15 cellular contexts compared by ENCODE assay signal in the genomic region with DNA sequence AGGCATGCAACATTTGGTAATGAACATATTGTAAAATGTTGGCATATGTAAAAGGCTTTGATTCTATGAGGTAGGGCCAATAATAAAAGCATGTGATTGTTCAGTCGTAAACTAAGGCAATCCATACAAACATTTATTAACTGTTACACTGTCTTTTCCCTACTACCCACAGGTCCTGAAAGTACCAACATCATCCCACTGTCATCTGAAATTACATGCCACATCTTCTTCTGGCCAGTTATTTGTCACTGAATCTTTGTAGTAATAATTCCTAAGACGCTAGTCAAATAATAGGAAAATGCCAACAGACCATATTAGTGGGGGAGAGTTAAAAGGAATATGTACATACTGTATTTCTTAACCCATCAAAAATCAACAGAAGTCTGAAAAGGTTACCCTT. TPM values are rescaled to one million over a fixed set of nuclear protein-coding genes. Genes with fewer than 3 reads are reported as not detected.
DNase-seq lines count a peak whose midpoint lies in the region; TF ChIP-seq lines count a peak whose summit lies in the region.
"Had no signal": no experiment of that assay in that cellular context is flagged by ENCODE, and none has a peak within 500 bp of the region (broad histone marks: within the 10 kb centered on the region; RNA-seq: fewer than 3 reads in every experiment).

No MANE protein-coding gene starts in this region.

- no CpG with 5 or more reads among the region's 2 CpGs for WGBS in H9 (ENCODE audit: extremely low coverage, insufficient read length, low lambda C conversion rate)
- no CpG with 5 or more reads among the region's 2 CpGs for WGBS in neuronal stem cell (ENCODE audit: extremely low coverage in 2 of 2, insufficient read length in 2 of 2, insufficient replicate concordance in 1 of 2), 2 donors

- peak overlapping the region; percentile 35 for H3K4me2 ChIP-seq in H9 (ENCODE audit: insufficient read depth, insufficient read length, low read length)
- H3K4me2 ChIP-seq in neuronal stem cell (ENCODE audit: insufficient read depth, low read length, poor library complexity, severe bottlenecking): peak overlapping the region; percentile 37

- no peaks in the 10 kb centered on the region for H3K23me2 ChIP-seq in H9 (ENCODE audit: insufficient read length, low read depth, low read length, poor library complexity, severe bottlenecking)

- no peaks in the 10 kb centered on the region for H3K79me1 ChIP-seq in H9 (ENCODE audit: insufficient read depth, low read depth, low read length, poor library complexity, severe bottlenecking)
- H3K79me1 ChIP-seq in neuronal stem cell (ENCODE audit: low read depth, low read length): no peaks in the 10 kb centered on the region

- H2BK12ac ChIP-seq in H9 (ENCODE audit: insufficient read length, low read depth, low read length): no peak overlapping the region
- no peak overlapping the region for H2BK12ac ChIP-seq in neuronal stem cell (ENCODE audit: low read length)

- H2AK5ac ChIP-seq in H9 (ENCODE audit: insufficient read length, low read length) (no peak overlapping the region), neuronal stem cell (ENCODE audit: low read depth, low read length) (no peak overlapping the region)

- DNase-seq in H9 (no peak), neuronal stem cell (ENCODE audit: low spot score) (no peak), T-helper 9 cell (no peak), NCI-H2107 (lab: John Stamatoyannopoulos, UW) (no peak), NCI-H2029 (lab: John Stamatoyannopoulos, UW) (no peak), Ammon's horn (ENCODE audit: low spot score) (no peak)
- DNase-seq: AML-193; CD4-positive, CD25-positive, alpha-beta regulatory T cell; KG1; NCI-H1092 treated with DMSO at 0.1 percent for 48 hours; NCI-H1694 had no signal

- peak overlapping the region; percentile 50 for H3K27ac ChIP-seq in H9 (ENCODE audit: insufficient read length, low read depth, low read length)
- H3K27ac ChIP-seq in angular gyrus (ENCODE audit: low read depth, low read length): peak overlapping the region; percentile 74
- H3K27ac ChIP-seq in iPS-18a (ENCODE audit: low read length): peak overlapping the region; percentile 75
- peak overlapping the region; percentile 8 for H3K27ac ChIP-seq in neuronal stem cell (replicated peaks; ENCODE audit: low read length)

- H4K20me1 ChIP-seq in H9 (ENCODE audit: control insufficient read depth, insufficient read depth, insufficient read length): no peaks in the 10 kb centered on the region

- no peaks in the 10 kb centered on the region for H3K27me3 Mint-ChIP-seq in H9 (ENCODE audit: low read depth)
- H3K27me3 Mint-ChIP-seq: CD4-positive, CD25-positive, alpha-beta regulatory T cell had no signal

- H4K8ac ChIP-seq in H9 (replicated peaks; ENCODE audit: insufficient read length, low read depth, low read length) (no peak overlapping the region), neuronal stem cell (ENCODE audit: low read depth, low read length) (no peak overlapping the region)

- H3K9me3 ChIP-seq in H9 (ENCODE audit: control insufficient read depth, low read depth, low read length): no peaks in the 10 kb centered on the region
- H3K9me3 ChIP-seq in iPS-18a (ENCODE audit: control insufficient read depth, low read depth, low read length): no peaks in the 10 kb centered on the region
- no peaks in the 10 kb centered on the region for H3K9me3 ChIP-seq in neuronal stem cell (replicated peaks in 1 of 2; ENCODE audit: control insufficient read depth in 2 of 2, insufficient read depth in 1 of 2, low read depth in 1 of 2, low read length in 2 of 2)
- H3K9me3 ChIP-seq: HAP-1 had no signal

- H3K9ac ChIP-seq in H9 (ENCODE audit: extremely low read depth, insufficient read length, low read length) (no peak overlapping the region), iPS-18a (ENCODE audit: low read length) (peak overlapping the region; percentile 55), neuronal stem cell (ENCODE audit: low read depth, low read length, poor library complexity) (no peak overlapping the region)

- H3K56ac ChIP-seq in H9 (ENCODE audit: insufficient read length, low read depth, low read length): no peak overlapping the region

- H3K14ac ChIP-seq in H9 (ENCODE audit: insufficient read depth, low read length) (peak overlapping the region; percentile 55; the same call in 1 of the 2 replicates), neuronal stem cell (ENCODE audit: low read length) (no peak overlapping the region)

- peaks cover 43 to 55% of the 10 kb centered on the region in 2 experiments for H3K4me1 Mint-ChIP-seq in H9

- H4K5ac ChIP-seq in H9 (ENCODE audit: insufficient read length, low read depth, low read length): no peak overlapping the region

- peak overlapping the region; percentile 62 for H3T11ph ChIP-seq in H9 (ENCODE audit: low read length)

- H3K27me3 ChIP-seq in H9 (ENCODE audit: insufficient read depth, low read length): no peaks in the 10 kb centered on the region
- no peaks in the 10 kb centered on the region for H3K27me3 ChIP-seq in iPS-18a (ENCODE audit: control insufficient read depth, insufficient read depth, low read length)
- H3K27me3 ChIP-seq in neuronal stem cell (ENCODE audit: control insufficient read depth in 3 of 3, insufficient read depth in 3 of 3, low read depth in 1 of 3, low read length in 3 of 3): no peaks in the 10 kb centered on the region

- no peak overlapping the region for H3K4ac ChIP-seq in H9 (ENCODE audit: low read depth, low read length)
- H3K4ac ChIP-seq in neuronal stem cell (ENCODE audit: low read length): no peak overlapping the region

- H2BK20ac ChIP-seq in H9 (ENCODE audit: low read depth, low read length, poor library complexity, severe bottlenecking): no peak overlapping the region

- H3K23ac ChIP-seq in H9 (ENCODE audit: insufficient read length, low read depth, low read length): no peak overlapping the region
- no peak overlapping the region for H3K23ac ChIP-seq in neuronal stem cell (ENCODE audit: low read depth, low read length, poor library complexity)

- no peak overlapping the region for H2BK120ac ChIP-seq in H9 (ENCODE audit: low read depth, low read length, poor library complexity, severe bottlenecking)
- no peak overlapping the region for H2BK120ac ChIP-seq in neuronal stem cell (ENCODE audit: low read depth, low read length)

- peak overlapping the region; percentile 41 for H3K4me3 ChIP-seq in iPS-18a (ENCODE audit: low read length)
- peak overlapping the region in 1 of 2 donors; percentile 33 for H3K4me3 ChIP-seq in neuronal stem cell (ENCODE audit: low read length in 2 of 2)
- H3K4me3 ChIP-seq: GM12878, HAP-1 had no signal

- no peak overlapping the region for H2AFZ ChIP-seq in H9 (ENCODE audit: low read length)
- H2AFZ ChIP-seq in neuronal stem cell (ENCODE audit: low read length): peak overlapping the region; percentile 33

- H3K18ac ChIP-seq in H9 (ENCODE audit: insufficient read length, low read depth, low read length) (no peak overlapping the region), neuronal stem cell (ENCODE audit: low read length) (no peak overlapping the region)

- peak overlapping the region; percentile 56 to 99 (median 84); a peak in 4 of 7 replicates for H3K27ac Mint-ChIP-seq in H9
- H3K27ac Mint-ChIP-seq: CD4-positive, CD25-positive, alpha-beta regulatory T cell had no signal

- H3K36me3 Mint-ChIP-seq in H9 (ENCODE audit: insufficient read depth in 1 of 3, low read depth in 3 of 3): no peaks in the 10 kb centered on the region
- H3K36me3 Mint-ChIP-seq: CD4-positive, CD25-positive, alpha-beta regulatory T cell had no signal

- no peak for TF ChIP-seq CTCF in H9 (conservative IDR thresholded peaks at IDR 0.05)

- H3K4me1 ChIP-seq in H9 (ENCODE audit: insufficient read depth, low read length) (no peaks in the 10 kb centered on the region; the same call in 1 of the 2 replicates), iPS-18a (ENCODE audit: control insufficient read depth, low read depth, low read length) (peaks cover 39% of the 10 kb centered on the region), neuronal stem cell (ENCODE audit: control insufficient read depth in 2 of 2, insufficient read depth in 1 of 2, low read depth in 1 of 2, low read length in 2 of 2) (peaks cover 5 to 35% of the 10 kb centered on the region in 2 donors)

- H2BK15ac ChIP-seq in H9 (ENCODE audit: low read depth, low read length) (no peak overlapping the region), neuronal stem cell (ENCODE audit: low read length) (no peak overlapping the region)

- no peak overlapping the region for H4K91ac ChIP-seq in H9 (ENCODE audit: insufficient read length, low read depth, low read length)
- no peak overlapping the region for H4K91ac ChIP-seq in neuronal stem cell (ENCODE audit: low read depth, low read length, poor library complexity)

- H3K4me3 Mint-ChIP-seq in H9: peak overlapping the region in 1 of 2 experiments; percentile 68; a peak in 1 of 5 replicates
- H3K4me3 Mint-ChIP-seq: CD4-positive, CD25-positive, alpha-beta regulatory T cell had no signal

- H2BK5ac ChIP-seq in H9 (ENCODE audit: insufficient read length, low read length) (no peak overlapping the region), neuronal stem cell (ENCODE audit: low read length) (no peak overlapping the region)

- no peaks in the 10 kb centered on the region for H3K9me3 Mint-ChIP-seq in H9
- H3K9me3 Mint-ChIP-seq: CD4-positive, CD25-positive, alpha-beta regulatory T cell had no signal

- H3K36me3 ChIP-seq in iPS-18a (ENCODE audit: control insufficient read depth, low read depth, low read length) (no peaks in the 10 kb centered on the region), neuronal stem cell (replicated peaks in 1 of 2; ENCODE audit: control insufficient read depth in 2 of 2, insufficient read depth in 2 of 2, low read length in 2 of 2) (no peaks in the 10 kb centered on the region)
- H3K36me3 ChIP-seq: HAP-1 had no signal

- H3K79me2 ChIP-seq in H9 (ENCODE audit: insufficient read depth, low read length): no peaks in the 10 kb centered on the region

RNA-seq across cellular contexts. Expression of a gene that starts 27.2 kb away (rescaled TPM):
- total RNA-seq in H9 (2021): 10.6 and 11.2 TPM in 2 replicates
- polyA plus RNA-seq in neuronal stem cell (2013, experiment 1 of 2): 27.2 TPM
- polyA plus RNA-seq in neuronal stem cell (2013, experiment 2 of 2): 27.7 TPM

Comparison
In these comparisons a context has a peak if more than half of its experiments do, and no peak if none do; other contexts are left out.
1. H3K27ac ChIP-seq: peak in every context shown above with its lines; median percentile 75 in iPS-18a; 74 in angular gyrus; 50 in H9; 8 in neuronal stem cell.